In the genomic region with DNA sequence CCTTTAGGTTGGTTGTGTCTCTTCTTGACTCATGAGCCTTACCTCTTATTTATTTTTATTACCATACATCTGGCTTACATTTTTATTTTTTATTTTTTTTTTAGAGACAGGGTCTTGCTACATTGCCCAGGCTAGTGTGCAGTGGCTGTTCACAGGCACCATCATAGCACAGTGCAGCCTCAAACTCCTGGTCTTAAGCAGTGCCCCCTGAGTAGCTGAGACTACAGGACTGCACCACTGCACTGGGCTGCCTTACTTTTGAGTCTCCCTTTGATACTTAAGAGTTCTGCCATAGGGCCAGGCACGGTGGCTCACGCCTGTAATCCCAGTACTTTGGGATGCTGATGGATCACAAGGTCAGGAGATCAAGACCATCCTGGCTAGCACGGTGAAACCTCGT, we compare ENCODE assay signal across 19 cellular contexts.
DNase-seq lines count a peak whose midpoint lies in the region; ATAC-seq and TF ChIP-seq lines count a peak whose summit lies in the region.
"Had no signal": no experiment of that assay in that cellular context is flagged by ENCODE, and none has a peak within 500 bp of the region (broad histone marks: within the 10 kb centered on the region; RNA-seq: fewer than 3 reads in every experiment).

No MANE protein-coding gene starts in this region.

- POLR2A ChIA-PET in MCF 10A (lab: Yijun Ruan, JAX): interaction anchor here (0.9 to 15.4 kb wide), 14 partner anchors 9 to 270 kb away, joined by 3 to 427 read pairs (median 7); no protein-coding TSS in a partner anchor

- H3K27ac ChIP-seq in left lung (peak overlapping the region; percentile 60 to 79), stomach (peak overlapping the region; percentile 78 to 89 (median 85))
- H3K27ac ChIP-seq: testis had no signal

- H3K27me3 ChIP-seq in left lung (no peaks in the 10 kb centered on the region), stomach (no peaks in the 10 kb centered on the region)
- H3K27me3 ChIP-seq: testis had no signal

- H3K4me1 Mint-ChIP-seq in Calu3 (ENCODE audit: low read depth, unreplicated experiment) (peaks cover 63% of the 10 kb centered on the region), MCF 10A (ENCODE audit: insufficient read depth, unreplicated experiment) (peaks cover 56% of the 10 kb centered on the region)

- CTCF ChIA-PET in Calu3 (lab: Charles Lee) (interaction anchor here (1.2 to 1.6 kb wide), 2 partner anchors 11 to 64 kb away, joined by 8 to 10 read pairs; no protein-coding TSS in a partner anchor), MCF 10A (lab: Yijun Ruan, JAX) (interaction anchor here (0.6 to 4.5 kb wide), 8 partner anchors 10 to 296 kb away, joined by 3 to 22 read pairs (median 4); no protein-coding TSS in a partner anchor)

- H3K4me1 ChIP-seq in left lung (peaks cover 44 to 75% of the 10 kb centered on the region in 2 donors), stomach (peaks cover 45 to 69% (median 62%) of the 10 kb centered on the region in 4 donors)

- no peak for TF ChIP-seq POLR2A in stomach (IDR thresholded peaks at IDR 0.05)

- WGBS in stomach, 5 donors: 59 to 90% (median 66%) methylated on average over 4 of the region's 4 CpGs

- H3K27me3 Mint-ChIP-seq in Calu3 (ENCODE audit: unreplicated experiment): no peaks in the 10 kb centered on the region
- H3K27me3 Mint-ChIP-seq in MCF 10A (ENCODE audit: insufficient read depth, unreplicated experiment): no peaks in the 10 kb centered on the region
- H3K27me3 Mint-ChIP-seq: CD4-positive, alpha-beta T cell had no signal

- TF ChIP-seq CTCF in Calu3 (IDR thresholded peaks at IDR 0.05; ENCODE audit: unreplicated experiment) (no peak), MCF 10A (IDR thresholded peaks at IDR 0.05; ENCODE audit: unreplicated experiment) (no peak), left lung (IDR thresholded peaks at IDR 0.05) (no peak), stomach (IDR thresholded peaks at IDR 0.05) (no peak)

- H3K4me3 Mint-ChIP-seq in Calu3 (ENCODE audit: low read depth, unreplicated experiment) (no peak overlapping the region), MCF 10A (ENCODE audit: unreplicated experiment) (no peak overlapping the region)
- H3K4me3 Mint-ChIP-seq: activated naive CD4-positive, alpha-beta T cell treated with anti-CD3 and anti-CD28 coated beads for 36 hours; CD4-positive, alpha-beta T cell had no signal

- no peak for TF ChIP-seq EP300 in stomach (IDR thresholded peaks at IDR 0.05)

- DNase-seq in Calu3: no peak
- DNase-seq in MCF 10A (ENCODE audit: unreplicated experiment): no peak
- no peak for DNase-seq in left lung
- no peak for DNase-seq in stomach
- DNase-seq in NCI-H1048 (lab: John Stamatoyannopoulos, UW): no peak
- DNase-seq: activated CD4-positive, alpha-beta T cell treated with anti-CD3 and anti-CD28 coated beads, Interleukin-2, amount 50 U/mL, for 1 hour; activated naive CD4-positive, alpha-beta T cell treated with anti-CD3 and anti-CD28 coated beads for 36 hours; activated T-cell treated with anti-CD3 and anti-CD28 coated beads for 4 hours; CD4-positive, alpha-beta T cell; KG1; mucosa of descending colon; NCI-H1092; NCI-H2171; stimulated activated CD4-positive, alpha-beta T cell treated with anti-CD3 and anti-CD28 coated beads, Interleukin-4, amount 100 ng/mL, for 4 hours; stimulated activated CD8-positive, alpha-beta memory T cell treated with anti-CD3 and anti-CD28 coated beads, Interleukin-4, amount 100 ng/mL, for 48 hours had no signal

- no TSS peak for BruUV-seq in Calu3 (replicated peaks; lab: Mats Ljungman, UMichigan)
- BruUV-seq in MCF 10A (replicated peaks; lab: Mats Ljungman, UMichigan): no TSS peak

- no peaks in the 10 kb centered on the region for H3K9me3 Mint-ChIP-seq in Calu3 (ENCODE audit: low read depth, unreplicated experiment)
- no peaks in the 10 kb centered on the region for H3K9me3 Mint-ChIP-seq in MCF 10A (ENCODE audit: unreplicated experiment)
- H3K9me3 Mint-ChIP-seq: activated naive CD4-positive, alpha-beta T cell treated with anti-CD3 and anti-CD28 coated beads for 36 hours; CD4-positive, alpha-beta T cell had no signal

- H3K27ac Mint-ChIP-seq in Calu3 (ENCODE audit: unreplicated experiment): peak overlapping the region; percentile 80
- H3K27ac Mint-ChIP-seq in MCF 10A (ENCODE audit: low read depth, unreplicated experiment): peak overlapping the region; percentile 90
- H3K27ac Mint-ChIP-seq: activated naive CD4-positive, alpha-beta T cell treated with anti-CD3 and anti-CD28 coated beads for 36 hours; CD4-positive, alpha-beta T cell had no signal

- H3K4me3 ChIP-seq in left lung (no peak overlapping the region), stomach (no peak overlapping the region)
- H3K4me3 ChIP-seq: mucosa of descending colon, testis had no signal

- no peak for ATAC-seq in left lung
- ATAC-seq in GM19395 (IDR thresholded peaks at IDR 0.05; ENCODE audit: unreplicated experiment): no peak
- ATAC-seq in GM21737 (IDR thresholded peaks at IDR 0.05; ENCODE audit: unreplicated experiment): no peak
- no peak for ATAC-seq in GM18861 (IDR thresholded peaks at IDR 0.05; ENCODE audit: unreplicated experiment)

- H3K9me3 ChIP-seq in left lung (no peaks in the 10 kb centered on the region), stomach (no peaks in the 10 kb centered on the region)
- H3K9me3 ChIP-seq: mucosa of descending colon, testis had no signal

- H3K36me3 Mint-ChIP-seq in Calu3 (ENCODE audit: insufficient read depth, unreplicated experiment) (peaks cover 5% of the 10 kb centered on the region), MCF 10A (ENCODE audit: insufficient read depth, unreplicated experiment) (peaks cover 32% of the 10 kb centered on the region)

- intact Hi-C loops in Calu3 (cut with micrococcal nuclease; ENCODE audit: unreplicated experiment): no loop called here
- intact Hi-C loops in MCF 10A (cut with micrococcal nuclease): no loop called here
- intact Hi-C loops in left lung (cut with DNase I): loop anchor here in 1 of 2 donors (10.0 kb wide), 1 partner anchor 127 kb away; no protein-coding TSS in a partner anchor
- intact Hi-C loops in stomach (cut with DNase I; ENCODE audit: low total_unique reads): no loop called here

- H3K36me3 ChIP-seq in left lung: peaks cover 0 to 21% of the 10 kb centered on the region in 2 donors
- peaks cover 0 to 10% (median 2%) of the 10 kb centered on the region in 4 donors for H3K36me3 ChIP-seq in stomach
